ENCODE assay signal across 6 cellular contexts in the genomic region with DNA sequence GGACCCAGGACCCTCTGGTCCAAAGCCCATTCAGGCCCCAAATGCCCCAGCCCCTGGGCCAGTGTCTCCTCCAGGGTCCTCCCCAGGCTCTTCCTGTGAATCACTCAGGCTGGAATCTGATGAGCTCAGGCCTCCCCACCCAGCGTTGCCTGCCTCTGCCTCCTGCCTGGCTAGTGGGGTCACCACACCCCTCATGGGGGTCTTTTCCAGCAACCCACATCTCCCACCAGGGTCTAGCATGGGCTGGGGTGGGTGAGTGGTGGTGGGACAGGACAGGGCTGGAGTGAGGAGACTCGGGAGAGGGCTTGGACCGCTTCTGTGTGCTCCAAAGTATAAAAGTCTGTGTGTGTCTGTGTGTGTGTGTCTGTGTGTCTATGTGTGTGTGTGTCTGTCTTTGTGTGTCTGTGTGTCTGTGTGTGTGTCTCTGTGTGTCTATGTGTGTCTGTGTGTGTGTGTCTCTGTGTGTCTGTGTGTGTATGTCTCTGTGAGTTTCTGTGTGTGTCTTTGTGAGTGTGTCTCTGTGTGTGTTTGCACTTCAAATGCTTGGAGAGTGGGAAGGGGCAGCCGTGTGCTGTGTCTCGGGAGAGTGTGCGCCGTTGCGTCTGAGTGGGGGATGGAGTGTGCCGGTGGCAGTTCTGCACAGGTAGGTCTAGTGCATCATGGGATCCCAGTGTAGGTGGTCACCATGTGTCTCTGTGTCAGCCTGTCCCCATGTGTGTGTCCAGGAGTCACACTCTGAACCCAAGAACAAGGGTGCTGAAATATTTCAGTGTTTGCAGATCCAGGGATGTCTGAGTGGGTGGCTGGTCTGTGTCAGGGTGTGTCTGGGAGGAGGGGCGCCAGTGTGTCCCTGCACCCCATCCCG. TPM values are rescaled to one million over a fixed set of nuclear protein-coding genes. Genes with fewer than 3 reads are reported as not detected.
DNase-seq lines count a peak whose midpoint lies in the region; ATAC-seq, FAIRE-seq and TF ChIP-seq lines count a peak whose summit lies in the region.

No MANE protein-coding gene starts in this region.

- no peaks in the 10 kb centered on the region for H3K9me3 ChIP-seq in astrocyte (ENCODE audit: insufficient read depth, low read depth, low read length)
- H3K9me3 ChIP-seq in BE2C: no peaks in the 10 kb centered on the region

- H3K9me3 Mint-ChIP-seq in astrocyte (ENCODE audit: unreplicated experiment): peaks cover 2% of the 10 kb centered on the region
- no peaks in the 10 kb centered on the region for H3K9me3 Mint-ChIP-seq in nephron progenitor cell

- no peaks in the 10 kb centered on the region for H3K79me2 ChIP-seq in astrocyte (ENCODE audit: insufficient read depth, low read length)

- H4K20me1 ChIP-seq in astrocyte (ENCODE audit: insufficient read depth, low read length): peaks cover 14% of the 10 kb centered on the region

- no peaks in the 10 kb centered on the region for H3K27me3 ChIP-seq in H7 (ENCODE audit: control insufficient read depth, insufficient read depth, low read length)
- no peaks in the 10 kb centered on the region for H3K27me3 ChIP-seq in astrocyte (ENCODE audit: insufficient read depth, low read length)
- H3K27me3 ChIP-seq in BE2C: no peaks in the 10 kb centered on the region

- peak overlapping the region; percentile 84 for H3K27ac Mint-ChIP-seq in astrocyte (ENCODE audit: unreplicated experiment)
- H3K27ac Mint-ChIP-seq in nephron progenitor cell: peak overlapping the region; percentile 5

- H3K4me2 ChIP-seq in astrocyte (ENCODE audit: low read length): peak overlapping the region; percentile 75

- FAIRE-seq in astrocyte (lab: Jason Lieb, UNC): no peak

- H3K27me3 Mint-ChIP-seq in astrocyte (ENCODE audit: low read depth, unreplicated experiment): no peaks in the 10 kb centered on the region
- H3K27me3 Mint-ChIP-seq in nephron progenitor cell (ENCODE audit: low read depth, poor library complexity): peaks cover 5% of the 10 kb centered on the region

- peak overlapping the region; percentile 22 for H2AFZ ChIP-seq in astrocyte (ENCODE audit: low read depth, low read length)

- H3K9ac ChIP-seq in astrocyte (ENCODE audit: low read length): peak overlapping the region; percentile 74

- no peak for TF ChIP-seq CTCF in astrocyte (IDR thresholded peaks at IDR 0.05; ENCODE audit: insufficient read depth, low read depth, low read length)
- TF ChIP-seq CTCF in nephron progenitor cell (IDR thresholded peaks at IDR 0.05): no peak
- no peak for TF ChIP-seq CTCF in BE2C (IDR thresholded peaks at IDR 0.05; ENCODE audit: low read depth, low read length)

- H3K36me3 Mint-ChIP-seq in astrocyte (ENCODE audit: low read depth, unreplicated experiment) (peaks cover 2% of the 10 kb centered on the region), nephron progenitor cell (ENCODE audit: low read depth) (no peaks in the 10 kb centered on the region)

- peak overlapping the region; percentile 84 for H3K27ac ChIP-seq in astrocyte (ENCODE audit: low read depth, low read length)

- peak; percentile 47 for DNase-seq in H7
- peak; percentile 58 for DNase-seq in astrocyte (ENCODE audit: low read depth)
- DNase-seq in nephron progenitor cell: no peak
- DNase-seq in BE2C: no peak

- ATAC-seq in HG03460 (IDR thresholded peaks at IDR 0.05; ENCODE audit: unreplicated experiment) (no peak), GM19035 (IDR thresholded peaks at IDR 0.05; ENCODE audit: unreplicated experiment) (no peak)

- H3K4me3 ChIP-seq in H7 (ENCODE audit: insufficient read depth, low read depth, low read length) (no peak overlapping the region), astrocyte (ENCODE audit: insufficient read depth, low read depth, low read length) (no peak overlapping the region), BE2C (ENCODE audit: low read depth, low read length) (no peak overlapping the region)

- H3K36me3 ChIP-seq in H7 (replicated peaks; ENCODE audit: control insufficient read depth, insufficient read depth, low read length) (no peaks in the 10 kb centered on the region; the same call in 1 of the 2 replicates), astrocyte (ENCODE audit: insufficient read depth, low read length) (no peaks in the 10 kb centered on the region), BE2C (no peaks in the 10 kb centered on the region)

- H3K4me1 Mint-ChIP-seq in astrocyte (ENCODE audit: low read depth, unreplicated experiment): peaks cover 39% of the 10 kb centered on the region
- peaks cover 72% of the 10 kb centered on the region for H3K4me1 Mint-ChIP-seq in nephron progenitor cell

- H3K4me1 ChIP-seq in astrocyte (ENCODE audit: insufficient read depth, low read length): peaks cover 46% of the 10 kb centered on the region
- peaks cover 22% of the 10 kb centered on the region for H3K4me1 ChIP-seq in BE2C

- H3K4me3 Mint-ChIP-seq in astrocyte (ENCODE audit: unreplicated experiment) (no peak overlapping the region), nephron progenitor cell (peak overlapping the region; percentile 2)

RNA-seq across cellular contexts. Expression of a gene that starts 8.8 kb away (rescaled TPM):
- total RNA-seq in H7 (2014; rRNA removed; shearing (Covaris generic)): 7.2 and 9.6 TPM in 2 replicates
- total RNA-seq in astrocyte: 8.5 and 12.0 TPM in 2 replicates
- 18.0 TPM for polyA plus RNA-seq in BE2C (2012; ENCODE audit: insufficient read depth, insufficient read length, low read depth)

RNA-seq across cellular contexts. Expression of a gene that starts 10.6 kb away (rescaled TPM):
- total RNA-seq in H7 (2014; rRNA removed; shearing (Covaris generic)): 0.83 and 1.4 TPM in 2 replicates
- total RNA-seq in astrocyte: 50.9 and 58.8 TPM in 2 replicates
- polyA plus RNA-seq in BE2C (2012; ENCODE audit: insufficient read depth, insufficient read length, low read depth): 93.0 TPM

RNA-seq across cellular contexts. Expression of a gene that starts 17.5 kb away (rescaled TPM):
- 53.5 and 72.8 TPM in 2 replicates for total RNA-seq in H7 (2014; rRNA removed; shearing (Covaris generic))
- total RNA-seq in astrocyte: 43.5 and 47.8 TPM in 2 replicates
- 109 TPM for polyA plus RNA-seq in BE2C (2012; ENCODE audit: insufficient read depth, insufficient read length, low read depth)

RNA-seq across cellular contexts. Expression of a gene that starts 20.0 kb away (rescaled TPM):
- total RNA-seq in H7 (2014; rRNA removed; shearing (Covaris generic)): 41.6 and 41.9 TPM in 2 replicates
- total RNA-seq in astrocyte: 25.2 and 28.4 TPM in 2 replicates
- polyA plus RNA-seq in BE2C (2012; ENCODE audit: insufficient read depth, insufficient read length, low read depth): 52.0 TPM

RNA-seq across cellular contexts. Expression of a gene that starts 35.7 kb away (rescaled TPM):
- 0.42 and 0.85 TPM in 2 replicates for total RNA-seq in H7 (2014; rRNA removed; shearing (Covaris generic))
- 1.8 and 2.0 TPM in 2 replicates for total RNA-seq in astrocyte
- polyA plus RNA-seq in BE2C (2012; ENCODE audit: insufficient read depth, insufficient read length, low read depth): 16.8 TPM

Comparison
In these comparisons a context has a peak if more than half of its experiments do, and no peak if none do; other contexts are left out.
1. DNase-seq: peak in H7 (single experiment) and astrocyte (single experiment); none in nephron progenitor cell (single experiment) and BE2C (single experiment).
2. RNA of a gene that starts 10.6 kb away (total RNA-seq): 50.9 to 58.8 TPM in astrocyte; 0.83 to 1.4 TPM in H7; every median in the first group is over 10 times any median in the second.